ENCODE assay signal across 1 cellular context in genomic region chr6:98641929-98642328, GRCh38.
TF ChIP-seq lines count a peak whose summit lies in the region.

No MANE protein-coding gene starts in this region.

TF ChIP-seq in HepG2, 621 proteins besides CTCF, POLR2A, EP300 and RAD21 (continued from another document and continues in another):
- TF ChIP-seq, protein P1, sequence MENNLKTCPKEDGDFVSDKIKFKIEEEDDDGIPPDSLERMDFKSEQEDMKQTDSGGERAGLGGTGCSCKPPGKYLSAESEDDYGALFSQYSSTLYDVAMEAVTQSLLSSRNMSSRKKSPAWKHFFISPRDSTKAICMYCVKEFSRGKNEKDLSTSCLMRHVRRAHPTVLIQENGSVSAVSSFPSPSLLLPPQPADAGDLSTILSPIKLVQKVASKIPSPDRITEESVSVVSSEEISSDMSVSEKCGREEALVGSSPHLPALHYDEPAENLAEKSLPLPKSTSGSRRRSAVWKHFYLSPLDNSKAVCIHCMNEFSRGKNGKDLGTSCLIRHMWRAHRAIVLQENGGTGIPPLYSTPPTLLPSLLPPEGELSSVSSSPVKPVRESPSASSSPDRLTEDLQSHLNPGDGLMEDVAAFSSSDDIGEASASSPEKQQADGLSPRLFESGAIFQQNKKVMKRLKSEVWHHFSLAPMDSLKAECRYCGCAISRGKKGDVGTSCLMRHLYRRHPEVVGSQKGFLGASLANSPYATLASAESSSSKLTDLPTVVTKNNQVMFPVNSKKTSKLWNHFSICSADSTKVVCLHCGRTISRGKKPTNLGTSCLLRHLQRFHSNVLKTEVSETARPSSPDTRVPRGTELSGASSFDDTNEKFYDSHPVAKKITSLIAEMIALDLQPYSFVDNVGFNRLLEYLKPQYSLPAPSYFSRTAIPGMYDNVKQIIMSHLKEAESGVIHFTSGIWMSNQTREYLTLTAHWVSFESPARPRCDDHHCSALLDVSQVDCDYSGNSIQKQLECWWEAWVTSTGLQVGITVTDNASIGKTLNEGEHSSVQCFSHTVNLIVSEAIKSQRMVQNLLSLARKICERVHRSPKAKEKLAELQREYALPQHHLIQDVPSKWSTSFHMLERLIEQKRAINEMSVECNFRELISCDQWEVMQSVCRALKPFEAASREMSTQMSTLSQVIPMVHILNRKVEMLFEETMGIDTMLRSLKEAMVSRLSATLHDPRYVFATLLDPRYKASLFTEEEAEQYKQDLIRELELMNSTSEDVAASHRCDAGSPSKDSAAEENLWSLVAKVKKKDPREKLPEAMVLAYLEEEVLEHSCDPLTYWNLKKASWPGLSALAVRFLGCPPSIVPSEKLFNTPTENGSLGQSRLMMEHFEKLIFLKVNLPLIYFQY (CRISPR knock-in tag; IDR thresholded peaks at IDR 0.05; ENCODE audit: borderline replicate concordance), result peak; percentile 43; the same call in 1 of the 2 replicates
- no peak for TF ChIP-seq ZNF207 (IDR thresholded peaks at IDR 0.05; ENCODE audit: borderline replicate concordance)
- no peak for TF ChIP-seq SYNCRIP (IDR thresholded peaks at IDR 0.05; ENCODE audit: insufficient read depth, low read depth, low read length)
- TF ChIP-seq ZNF550 (CRISPR knock-in tag; IDR thresholded peaks at IDR 0.05; ENCODE audit: borderline replicate concordance), result no peak
- no peak for TF ChIP-seq ZNF75D (CRISPR knock-in tag; IDR thresholded peaks at IDR 0.05; ENCODE audit: borderline replicate concordance)
- TF ChIP-seq NFYC (CRISPR knock-in tag; IDR thresholded peaks at IDR 0.05), result peak; percentile 17; the same call in 1 of the 2 replicates
- TF ChIP-seq RBAK (CRISPR knock-in tag; IDR thresholded peaks at IDR 0.05), result no peak
- no peak for TF ChIP-seq ZBTB46 (CRISPR knock-in tag; IDR thresholded peaks at IDR 0.05; ENCODE audit: borderline replicate concordance)
- TF ChIP-seq, protein P2, sequence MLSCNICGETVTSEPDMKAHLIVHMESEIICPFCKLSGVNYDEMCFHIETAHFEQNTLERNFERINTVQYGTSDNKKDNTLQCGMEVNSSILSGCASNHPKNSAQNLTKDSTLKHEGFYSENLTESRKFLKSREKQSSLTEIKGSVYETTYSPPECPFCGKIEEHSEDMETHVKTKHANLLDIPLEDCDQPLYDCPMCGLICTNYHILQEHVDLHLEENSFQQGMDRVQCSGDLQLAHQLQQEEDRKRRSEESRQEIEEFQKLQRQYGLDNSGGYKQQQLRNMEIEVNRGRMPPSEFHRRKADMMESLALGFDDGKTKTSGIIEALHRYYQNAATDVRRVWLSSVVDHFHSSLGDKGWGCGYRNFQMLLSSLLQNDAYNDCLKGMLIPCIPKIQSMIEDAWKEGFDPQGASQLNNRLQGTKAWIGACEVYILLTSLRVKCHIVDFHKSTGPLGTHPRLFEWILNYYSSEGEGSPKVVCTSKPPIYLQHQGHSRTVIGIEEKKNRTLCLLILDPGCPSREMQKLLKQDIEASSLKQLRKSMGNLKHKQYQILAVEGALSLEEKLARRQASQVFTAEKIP (CRISPR knock-in tag; IDR thresholded peaks at IDR 0.05; ENCODE audit: borderline replicate concordance), result no peak
- TF ChIP-seq JARID2 (CRISPR knock-in tag; IDR thresholded peaks at IDR 0.05; ENCODE audit: insufficient replicate concordance), result no peak
- no peak for TF ChIP-seq CEBPG (CRISPR knock-in tag; IDR thresholded peaks at IDR 0.05)
- no peak for TF ChIP-seq ZNF660 (CRISPR knock-in tag; IDR thresholded peaks at IDR 0.05; ENCODE audit: borderline replicate concordance, low read depth)
- no peak for TF ChIP-seq NFIB (CRISPR knock-in tag; IDR thresholded peaks at IDR 0.05; ENCODE audit: borderline replicate concordance)
- no peak for TF ChIP-seq ZNF138 (CRISPR knock-in tag; IDR thresholded peaks at IDR 0.05; ENCODE audit: low read depth)
- no peak for TF ChIP-seq MXI1 (IDR thresholded peaks at IDR 0.05; ENCODE audit: borderline replicate concordance, low read depth, low read length)
- TF ChIP-seq, protein P3, sequence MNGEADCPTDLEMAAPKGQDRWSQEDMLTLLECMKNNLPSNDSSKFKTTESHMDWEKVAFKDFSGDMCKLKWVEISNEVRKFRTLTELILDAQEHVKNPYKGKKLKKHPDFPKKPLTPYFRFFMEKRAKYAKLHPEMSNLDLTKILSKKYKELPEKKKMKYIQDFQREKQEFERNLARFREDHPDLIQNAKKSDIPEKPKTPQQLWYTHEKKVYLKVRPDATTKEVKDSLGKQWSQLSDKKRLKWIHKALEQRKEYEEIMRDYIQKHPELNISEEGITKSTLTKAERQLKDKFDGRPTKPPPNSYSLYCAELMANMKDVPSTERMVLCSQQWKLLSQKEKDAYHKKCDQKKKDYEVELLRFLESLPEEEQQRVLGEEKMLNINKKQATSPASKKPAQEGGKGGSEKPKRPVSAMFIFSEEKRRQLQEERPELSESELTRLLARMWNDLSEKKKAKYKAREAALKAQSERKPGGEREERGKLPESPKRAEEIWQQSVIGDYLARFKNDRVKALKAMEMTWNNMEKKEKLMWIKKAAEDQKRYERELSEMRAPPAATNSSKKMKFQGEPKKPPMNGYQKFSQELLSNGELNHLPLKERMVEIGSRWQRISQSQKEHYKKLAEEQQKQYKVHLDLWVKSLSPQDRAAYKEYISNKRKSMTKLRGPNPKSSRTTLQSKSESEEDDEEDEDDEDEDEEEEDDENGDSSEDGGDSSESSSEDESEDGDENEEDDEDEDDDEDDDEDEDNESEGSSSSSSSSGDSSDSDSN (CRISPR knock-in tag; IDR thresholded peaks at IDR 0.05), result no peak
- no peak for TF ChIP-seq SP2 (CRISPR knock-in tag; IDR thresholded peaks at IDR 0.05)
- no peak for TF ChIP-seq ZBTB37 (CRISPR knock-in tag; IDR thresholded peaks at IDR 0.05)
- no peak for TF ChIP-seq ZNF431 (CRISPR knock-in tag; IDR thresholded peaks at IDR 0.05; ENCODE audit: borderline replicate concordance, low read depth)
- peak; percentile 55 for TF ChIP-seq FOSL2 (CRISPR knock-in tag; IDR thresholded peaks at IDR 0.05)
- TF ChIP-seq, protein P4, sequence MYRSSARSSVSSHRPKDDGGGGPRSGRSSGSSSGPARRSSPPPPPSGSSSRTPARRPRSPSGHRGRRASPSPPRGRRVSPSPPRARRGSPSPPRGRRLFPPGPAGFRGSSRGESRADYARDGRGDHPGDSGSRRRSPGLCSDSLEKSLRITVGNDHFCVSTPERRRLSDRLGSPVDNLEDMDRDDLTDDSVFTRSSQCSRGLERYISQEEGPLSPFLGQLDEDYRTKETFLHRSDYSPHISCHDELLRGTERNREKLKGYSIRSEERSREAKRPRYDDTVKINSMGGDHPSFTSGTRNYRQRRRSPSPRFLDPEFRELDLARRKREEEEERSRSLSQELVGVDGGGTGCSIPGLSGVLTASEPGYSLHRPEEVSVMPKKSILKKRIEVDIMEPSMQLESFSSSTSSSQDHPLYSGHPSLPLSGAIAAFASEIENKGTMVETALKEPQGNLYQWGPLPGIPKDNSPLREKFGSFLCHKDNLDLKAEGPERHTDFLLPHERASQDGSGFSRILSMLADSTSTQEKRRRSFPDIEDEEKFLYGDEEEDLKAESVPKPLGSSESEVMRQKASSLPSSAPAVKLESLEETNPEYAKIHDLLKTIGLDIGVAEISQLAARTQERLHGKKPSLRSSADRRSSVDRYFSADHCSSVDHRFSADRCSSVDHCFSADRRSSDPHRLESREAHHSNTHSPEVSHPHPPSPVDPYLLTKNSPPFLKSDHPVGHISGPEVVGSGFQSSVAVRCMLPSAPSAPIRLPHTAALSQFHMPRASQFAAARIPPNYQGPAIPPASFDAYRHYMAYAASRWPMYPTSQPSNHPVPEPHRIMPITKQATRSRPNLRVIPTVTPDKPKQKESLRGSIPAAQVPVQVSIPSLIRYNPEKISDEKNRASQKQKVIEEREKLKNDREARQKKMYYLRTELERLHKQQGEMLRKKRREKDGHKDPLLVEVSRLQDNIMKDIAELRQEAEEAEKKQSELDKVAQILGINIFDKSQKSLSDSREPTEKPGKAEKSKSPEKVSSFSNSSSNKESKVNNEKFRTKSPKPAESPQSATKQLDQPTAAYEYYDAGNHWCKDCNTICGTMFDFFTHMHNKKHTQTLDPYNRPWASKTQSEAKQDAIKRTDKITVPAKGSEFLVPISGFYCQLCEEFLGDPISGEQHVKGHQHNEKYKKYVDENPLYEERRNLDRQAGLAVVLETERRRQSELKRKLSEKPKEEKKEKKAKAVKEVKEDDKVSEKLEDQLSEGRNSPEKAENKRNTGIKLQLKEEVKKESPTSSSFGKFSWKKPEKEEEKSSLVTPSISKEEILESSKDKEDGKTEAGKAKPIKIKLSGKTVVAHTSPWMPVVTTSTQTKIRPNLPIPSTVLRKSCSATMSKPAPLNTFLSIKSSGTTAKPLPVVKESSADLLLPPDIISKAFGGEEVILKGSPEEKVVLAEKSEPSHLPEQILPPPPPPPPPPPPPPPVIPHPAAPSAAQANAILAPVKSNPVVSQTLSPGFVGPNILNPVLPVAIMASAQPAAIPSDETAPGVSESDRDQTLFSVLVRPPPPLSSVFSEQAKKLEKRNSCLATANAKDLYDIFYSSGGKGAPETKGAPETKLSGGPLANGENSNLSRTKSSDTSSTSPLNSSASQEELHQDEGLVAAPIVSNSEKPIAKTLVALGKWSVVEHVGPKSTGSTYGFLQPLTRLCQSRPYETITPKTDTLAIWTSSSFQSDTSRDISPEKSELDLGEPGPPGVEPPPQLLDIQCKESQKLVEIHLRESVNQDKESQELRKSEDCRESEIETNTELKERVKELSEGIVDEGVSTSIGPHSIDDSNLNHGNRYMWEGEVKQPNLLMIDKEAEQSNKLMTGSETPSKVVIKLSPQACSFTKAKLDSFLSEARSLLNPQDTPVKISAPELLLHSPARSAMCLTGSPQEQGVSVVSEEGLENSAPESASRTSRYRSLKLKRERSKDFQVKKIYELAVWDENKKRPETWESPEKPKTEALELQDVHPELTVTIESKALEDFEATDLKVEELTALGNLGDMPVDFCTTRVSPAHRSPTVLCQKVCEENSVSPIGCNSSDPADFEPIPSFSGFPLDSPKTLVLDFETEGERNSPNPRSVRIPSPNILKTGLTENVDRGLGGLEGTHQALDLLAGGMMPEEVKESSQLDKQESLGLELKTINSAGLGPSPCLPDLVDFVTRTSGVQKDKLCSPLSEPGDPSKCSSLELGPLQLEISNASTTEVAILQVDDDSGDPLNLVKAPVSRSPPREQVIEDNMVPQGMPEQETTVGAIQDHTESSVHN (CRISPR knock-in tag; IDR thresholded peaks at IDR 0.05), result no peak
- TF ChIP-seq PBX3 (CRISPR knock-in tag; IDR thresholded peaks at IDR 0.05; ENCODE audit: borderline replicate concordance), result no peak
- no peak for TF ChIP-seq ZBTB3 (CRISPR knock-in tag; IDR thresholded peaks at IDR 0.05; ENCODE audit: borderline replicate concordance, low read depth)
- TF ChIP-seq GTF3A (CRISPR knock-in tag; conservative IDR thresholded peaks at IDR 0.05), result no peak
- TF ChIP-seq KAT8 (CRISPR knock-in tag; IDR thresholded peaks at IDR 0.05), result 0 out of 2 replicates have a peak, but pooled peaks have one; percentile 24
- no peak for TF ChIP-seq NAIF1 (CRISPR knock-in tag; IDR thresholded peaks at IDR 0.05; ENCODE audit: borderline replicate concordance)
- TF ChIP-seq RAD51 (IDR thresholded peaks at IDR 0.05; ENCODE audit: borderline replicate concordance), result no peak
- no peak for TF ChIP-seq GATA4 (IDR thresholded peaks at IDR 0.05; ENCODE audit: borderline replicate concordance, low read depth)
- TF ChIP-seq, protein P5, sequence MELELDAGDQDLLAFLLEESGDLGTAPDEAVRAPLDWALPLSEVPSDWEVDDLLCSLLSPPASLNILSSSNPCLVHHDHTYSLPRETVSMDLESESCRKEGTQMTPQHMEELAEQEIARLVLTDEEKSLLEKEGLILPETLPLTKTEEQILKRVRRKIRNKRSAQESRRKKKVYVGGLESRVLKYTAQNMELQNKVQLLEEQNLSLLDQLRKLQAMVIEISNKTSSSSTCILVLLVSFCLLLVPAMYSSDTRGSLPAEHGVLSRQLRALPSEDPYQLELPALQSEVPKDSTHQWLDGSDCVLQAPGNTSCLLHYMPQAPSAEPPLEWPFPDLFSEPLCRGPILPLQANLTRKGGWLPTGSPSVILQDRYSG (CRISPR knock-in tag; IDR thresholded peaks at IDR 0.05), result no peak
- TF ChIP-seq HHEX (CRISPR knock-in tag; IDR thresholded peaks at IDR 0.05), result no peak
- TF ChIP-seq HOXA9 (CRISPR knock-in tag; IDR thresholded peaks at IDR 0.05; ENCODE audit: borderline replicate concordance), result no peak
- no peak for TF ChIP-seq ZNF570 (CRISPR knock-in tag; IDR thresholded peaks at IDR 0.05; ENCODE audit: borderline replicate concordance)
- TF ChIP-seq PRPF4 (IDR thresholded peaks at IDR 0.05; ENCODE audit: low read depth, low read length, poor library complexity, severe bottlenecking), result no peak
- 0 out of 2 replicates have a peak, but pooled peaks have one; percentile 36 for TF ChIP-seq PITX1 (CRISPR knock-in tag; IDR thresholded peaks at IDR 0.05)
- TF ChIP-seq ZNF577 (CRISPR knock-in tag; IDR thresholded peaks at IDR 0.05; ENCODE audit: borderline replicate concordance, low read depth), result no peak
- peak; percentile 48; the same call in 1 of the 2 replicates for TF ChIP-seq ELF3 (CRISPR knock-in tag; IDR thresholded peaks at IDR 0.05)
- TF ChIP-seq NBN (conservative IDR thresholded peaks at IDR 0.05), result no peak
- TF ChIP-seq RNF2 (conservative IDR thresholded peaks at IDR 0.05; ENCODE audit: low read depth), result no peak
